Comparison of ENCODE assay signal across 8 cellular contexts in genomic region chr1:28246427-28246832, GRCh38. TPM values are rescaled to one million over a fixed set of nuclear protein-coding genes. Genes with fewer than 3 reads are reported as not detected.
DNase-seq lines count a peak whose midpoint lies in the region; ATAC-seq and TF ChIP-seq lines count a peak whose summit lies in the region.

No MANE protein-coding gene starts in this region.

- DNase-seq in SKM-1 treated with dmso at 0.1 percent for 144 hours (lab: John Stamatoyannopoulos, UW; ENCODE audit: unreplicated experiment), result peak; percentile 58
- DNase-seq in pons (ENCODE audit: low spot score), result peak; percentile 49
- no peak for DNase-seq in stimulated activated CD4-positive, alpha-beta T cell treated with anti-CD3 and anti-CD28 coated beads, Interleukin-4, amount 100 ng/mL, for 1 hour
- DNase-seq in NCI-H345 treated with DMSO at 0.1 percent for 48 hours (lab: John Stamatoyannopoulos, UW; ENCODE audit: unreplicated experiment), result no peak

- no peaks in the 10 kb centered on the region for H4K20me1 ChIP-seq in BLaER1

- no peaks in the 10 kb centered on the region for H3K27me3 ChIP-seq in BLaER1

- 0 out of 2 replicates have a peak, but pooled peaks cover 8% of the 10 kb centered on the region for H3K36me3 ChIP-seq in BLaER1

- H3K9me3 ChIP-seq in BLaER1, result no peaks in the 10 kb centered on the region

- peak overlapping the region; percentile 90 for H3K4me2 ChIP-seq in BLaER1

- TF ChIP-seq POLR2A in GM19099 (IDR thresholded peaks at IDR 0.05; ENCODE audit: extremely low read depth, insufficient read length, low read depth), result peak; percentile 41

- H3K4me3 ChIP-seq in BLaER1, result peak overlapping the region; percentile 72

- peaks cover 81% of the 10 kb centered on the region for H3K4me1 ChIP-seq in BLaER1

- peak overlapping the region; percentile 80 for H3K27ac ChIP-seq in BLaER1

- peak overlapping the region; percentile 85 for H3K9ac ChIP-seq in BLaER1

- ATAC-seq in esophagus mucosa (peak; percentile 53), GM21367 (IDR thresholded peaks at IDR 0.05; ENCODE audit: unreplicated experiment) (no peak)

RNA-seq across cellular contexts. Expression of gene ATP5IF1, which starts 10.5 kb away (rescaled TPM):
- 119 TPM for total RNA-seq in esophagus mucosa

RNA-seq across cellular contexts. Expression of gene SESN2, which starts 12.9 kb away (rescaled TPM):
- 26.2 TPM for total RNA-seq in esophagus mucosa

RNA-seq across cellular contexts. Expression of gene DNAJC8, which starts 13.6 kb away (rescaled TPM):
- total RNA-seq in esophagus mucosa, result 45.8 TPM

Comparison
In these comparisons a context has a peak if more than half of its experiments do, and no peak if none do; other contexts are left out.
1. DNase-seq: peak in SKM-1 treated with dmso at 0.1 percent for 144 hours (single experiment) and pons (single experiment); none in stimulated activated CD4-positive, alpha-beta T cell treated with anti-CD3 and anti-CD28 coated beads, Interleukin-4, amount 100 ng/mL, for 1 hour (single experiment) and NCI-H345 treated with DMSO at 0.1 percent for 48 hours (single experiment).